In the genomic region with DNA sequence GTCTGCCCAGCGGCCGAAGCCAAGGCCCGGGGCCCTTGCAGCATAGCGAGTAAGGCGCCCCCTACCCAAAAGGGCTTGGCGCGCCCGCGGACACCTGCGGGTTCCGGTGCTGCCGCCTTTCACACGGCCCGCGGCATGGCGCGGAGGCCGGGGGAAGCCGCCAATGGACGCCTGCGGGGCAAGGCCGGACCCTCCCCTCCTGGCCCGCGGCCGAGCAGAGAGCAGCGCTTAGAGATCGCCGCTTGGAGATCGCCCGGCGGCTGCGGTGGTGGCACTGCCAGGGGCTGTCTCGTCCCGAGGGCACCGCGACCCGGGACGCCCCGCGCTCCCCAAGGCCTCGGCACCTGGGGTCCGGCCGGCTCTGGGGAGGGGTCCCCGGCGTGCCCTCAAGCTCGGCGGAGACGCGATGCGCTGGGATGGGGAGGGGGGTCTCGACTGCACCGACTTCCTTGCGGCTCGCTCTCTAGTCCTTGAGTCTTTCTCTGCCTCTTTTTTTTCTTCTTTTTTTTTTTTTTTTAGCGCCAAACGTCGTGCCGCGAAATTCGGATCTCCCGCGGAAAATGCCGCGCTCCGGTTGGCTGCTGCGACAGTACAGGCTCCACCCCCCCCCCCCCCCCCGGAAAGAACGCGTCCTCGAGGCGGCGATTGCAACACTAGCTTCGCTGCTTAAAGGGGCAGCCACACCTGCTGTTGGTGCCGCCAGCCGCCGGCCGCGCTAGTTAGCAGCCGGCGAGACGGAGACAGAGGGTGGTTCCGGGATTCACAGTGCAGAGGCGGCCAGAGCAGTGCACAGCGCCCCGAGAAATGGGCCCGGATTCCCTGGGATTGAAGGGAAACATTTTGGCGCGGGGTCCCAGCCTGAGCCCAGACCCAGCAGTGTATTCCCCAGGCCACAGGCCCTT, we compare ENCODE assay signal across 1 cellular context.
A peak's percentile ranks its signal among the peaks of the same experiment; 100 is the strongest.
TF ChIP-seq lines count a peak whose summit lies in the region.

A gene with protein sequence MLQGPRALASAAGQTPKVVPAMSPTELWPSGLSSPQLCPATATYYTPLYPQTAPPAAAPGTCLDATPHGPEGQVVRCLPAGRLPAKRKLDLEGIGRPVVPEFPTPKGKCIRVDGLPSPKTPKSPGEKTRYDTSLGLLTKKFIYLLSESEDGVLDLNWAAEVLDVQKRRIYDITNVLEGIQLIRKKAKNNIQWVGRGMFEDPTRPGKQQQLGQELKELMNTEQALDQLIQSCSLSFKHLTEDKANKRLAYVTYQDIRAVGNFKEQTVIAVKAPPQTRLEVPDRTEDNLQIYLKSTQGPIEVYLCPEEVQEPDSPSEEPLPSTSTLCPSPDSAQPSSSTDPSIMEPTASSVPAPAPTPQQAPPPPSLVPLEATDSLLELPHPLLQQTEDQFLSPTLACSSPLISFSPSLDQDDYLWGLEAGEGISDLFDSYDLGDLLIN (minus strand): TSS at position 484 of the 902 bp plus-strand sequence. CDS start 440 bp downstream, at position 44.

TF ChIP-seq in HepG2, 621 proteins besides CTCF, POLR2A, EP300 and RAD21 (continued from another document and continues in another):
- TF ChIP-seq, protein P1, sequence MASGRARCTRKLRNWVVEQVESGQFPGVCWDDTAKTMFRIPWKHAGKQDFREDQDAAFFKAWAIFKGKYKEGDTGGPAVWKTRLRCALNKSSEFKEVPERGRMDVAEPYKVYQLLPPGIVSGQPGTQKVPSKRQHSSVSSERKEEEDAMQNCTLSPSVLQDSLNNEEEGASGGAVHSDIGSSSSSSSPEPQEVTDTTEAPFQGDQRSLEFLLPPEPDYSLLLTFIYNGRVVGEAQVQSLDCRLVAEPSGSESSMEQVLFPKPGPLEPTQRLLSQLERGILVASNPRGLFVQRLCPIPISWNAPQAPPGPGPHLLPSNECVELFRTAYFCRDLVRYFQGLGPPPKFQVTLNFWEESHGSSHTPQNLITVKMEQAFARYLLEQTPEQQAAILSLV (CRISPR knock-in tag; IDR thresholded peaks at IDR 0.05; ENCODE audit: borderline replicate concordance): no peak
- TF ChIP-seq ZNF446 (CRISPR knock-in tag; IDR thresholded peaks at IDR 0.05) (peak; percentile 87), ZNF225 (CRISPR knock-in tag; IDR thresholded peaks at IDR 0.05) (0 out of 2 replicates have a peak, but pooled peaks have one; percentile 25), ZSCAN25 (CRISPR knock-in tag; IDR thresholded peaks at IDR 0.05) (no peak), HOXA9 (CRISPR knock-in tag; IDR thresholded peaks at IDR 0.05; ENCODE audit: borderline replicate concordance) (peak; percentile 65; the same call in 1 of the 2 replicates), BORCS8-MEF2B (CRISPR knock-in tag; IDR thresholded peaks at IDR 0.05) (peak; percentile 57), ELF3 (CRISPR knock-in tag; IDR thresholded peaks at IDR 0.05) (peak; percentile 80), CCAR2 (optimal IDR thresholded peaks at IDR 0.05; ENCODE audit: low read depth, low read length) (no peak), KDM1A (CRISPR knock-in tag; IDR thresholded peaks at IDR 0.05) (0 out of 2 replicates have a peak, but pooled peaks have one; percentile 34), CEBPB (IDR thresholded peaks at IDR 0.05; ENCODE audit: borderline replicate concordance, low read depth, low read length) (peak; percentile 96), GABPA (IDR thresholded peaks at IDR 0.05; ENCODE audit: low read depth, low read length) (0 out of 2 replicates have a peak, but pooled peaks have one; percentile 5), GABPA (CRISPR knock-in tag; IDR thresholded peaks at IDR 0.05; ENCODE audit: low read depth) (peak; percentile 63), MTF2 (CRISPR knock-in tag; IDR thresholded peaks at IDR 0.05; ENCODE audit: borderline replicate concordance) (no peak), MIER3 (CRISPR knock-in tag; IDR thresholded peaks at IDR 0.05; ENCODE audit: borderline replicate concordance) (0 out of 2 replicates have a peak, but pooled peaks have one; percentile 62), SPEN (CRISPR knock-in tag; IDR thresholded peaks at IDR 0.05; ENCODE audit: low read depth) (peak; percentile 82), ZNF775 (CRISPR knock-in tag; IDR thresholded peaks at IDR 0.05; ENCODE audit: borderline replicate concordance) (peak; percentile 57; the same call in 1 of the 2 replicates), ASH2L (IDR thresholded peaks at IDR 0.05; ENCODE audit: insufficient read length, low read depth, low read length) (peak; percentile 44), SIX4 (CRISPR knock-in tag; IDR thresholded peaks at IDR 0.05) (no peak), POGZ (CRISPR knock-in tag; IDR thresholded peaks at IDR 0.05) (peak; percentile 37; the same call in 1 of the 2 replicates), ZNF709 (CRISPR knock-in tag; IDR thresholded peaks at IDR 0.05) (peak; percentile 77; the same call in 1 of the 2 replicates), KDM2A (CRISPR knock-in tag; IDR thresholded peaks at IDR 0.05; ENCODE audit: borderline replicate concordance, low read depth) (peak; percentile 29; the same call in 1 of the 2 replicates), GLI4 (CRISPR knock-in tag; IDR thresholded peaks at IDR 0.05; ENCODE audit: borderline replicate concordance) (no peak), ZNF780A (CRISPR knock-in tag; IDR thresholded peaks at IDR 0.05) (0 out of 2 replicates have a peak, but pooled peaks have one; percentile 81), REL (CRISPR knock-in tag; conservative IDR thresholded peaks at IDR 0.05) (peak; percentile 86), KDM5B (CRISPR knock-in tag; IDR thresholded peaks at IDR 0.05; ENCODE audit: borderline replicate concordance) (peak; percentile 88; the same call in 1 of the 2 replicates), NR1H2 (CRISPR knock-in tag; IDR thresholded peaks at IDR 0.05; ENCODE audit: borderline replicate concordance, low read depth) (no peak), TEAD3 (CRISPR knock-in tag; optimal IDR thresholded peaks at IDR 0.05; ENCODE audit: borderline replicate concordance) (peak; percentile 29), ZNF224 (CRISPR knock-in tag; IDR thresholded peaks at IDR 0.05) (no peak), CREB1 (IDR thresholded peaks at IDR 0.05) (no peak), CREB1 (CRISPR knock-in tag; IDR thresholded peaks at IDR 0.05) (peak; percentile 47; the same call in 1 of the 2 replicates), SAP130 (CRISPR knock-in tag; IDR thresholded peaks at IDR 0.05; ENCODE audit: low read depth) (peak; percentile 81)
- TF ChIP-seq, protein P2, sequence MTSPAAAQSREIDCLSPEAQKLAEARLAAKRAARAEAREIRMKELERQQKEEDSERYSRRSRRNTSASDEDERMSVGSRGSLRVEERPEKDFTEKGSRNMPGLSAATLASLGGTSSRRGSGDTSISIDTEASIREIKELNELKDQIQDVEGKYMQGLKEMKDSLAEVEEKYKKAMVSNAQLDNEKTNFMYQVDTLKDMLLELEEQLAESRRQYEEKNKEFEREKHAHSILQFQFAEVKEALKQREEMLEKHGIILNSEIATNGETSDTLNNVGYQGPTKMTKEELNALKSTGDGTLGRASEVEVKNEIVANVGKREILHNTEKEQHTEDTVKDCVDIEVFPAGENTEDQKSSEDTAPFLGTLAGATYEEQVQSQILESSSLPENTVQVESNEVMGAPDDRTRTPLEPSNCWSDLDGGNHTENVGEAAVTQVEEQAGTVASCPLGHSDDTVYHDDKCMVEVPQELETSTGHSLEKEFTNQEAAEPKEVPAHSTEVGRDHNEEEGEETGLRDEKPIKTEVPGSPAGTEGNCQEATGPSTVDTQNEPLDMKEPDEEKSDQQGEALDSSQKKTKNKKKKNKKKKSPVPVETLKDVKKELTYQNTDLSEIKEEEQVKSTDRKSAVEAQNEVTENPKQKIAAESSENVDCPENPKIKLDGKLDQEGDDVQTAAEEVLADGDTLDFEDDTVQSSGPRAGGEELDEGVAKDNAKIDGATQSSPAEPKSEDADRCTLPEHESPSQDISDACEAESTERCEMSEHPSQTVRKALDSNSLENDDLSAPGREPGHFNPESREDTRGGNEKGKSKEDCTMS (CRISPR knock-in tag; conservative IDR thresholded peaks at IDR 0.05): no peak
- TF ChIP-seq, protein P3, sequence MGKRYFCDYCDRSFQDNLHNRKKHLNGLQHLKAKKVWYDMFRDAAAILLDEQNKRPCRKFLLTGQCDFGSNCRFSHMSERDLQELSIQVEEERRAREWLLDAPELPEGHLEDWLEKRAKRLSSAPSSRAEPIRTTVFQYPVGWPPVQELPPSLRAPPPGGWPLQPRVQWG (CRISPR knock-in tag; IDR thresholded peaks at IDR 0.05; ENCODE audit: borderline replicate concordance, low read depth): no peak
- TF ChIP-seq, protein P4, sequence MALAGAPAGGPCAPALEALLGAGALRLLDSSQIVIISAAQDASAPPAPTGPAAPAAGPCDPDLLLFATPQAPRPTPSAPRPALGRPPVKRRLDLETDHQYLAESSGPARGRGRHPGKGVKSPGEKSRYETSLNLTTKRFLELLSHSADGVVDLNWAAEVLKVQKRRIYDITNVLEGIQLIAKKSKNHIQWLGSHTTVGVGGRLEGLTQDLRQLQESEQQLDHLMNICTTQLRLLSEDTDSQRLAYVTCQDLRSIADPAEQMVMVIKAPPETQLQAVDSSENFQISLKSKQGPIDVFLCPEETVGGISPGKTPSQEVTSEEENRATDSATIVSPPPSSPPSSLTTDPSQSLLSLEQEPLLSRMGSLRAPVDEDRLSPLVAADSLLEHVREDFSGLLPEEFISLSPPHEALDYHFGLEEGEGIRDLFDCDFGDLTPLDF (CRISPR knock-in tag; IDR thresholded peaks at IDR 0.05): peak; percentile 88
- TF ChIP-seq, protein P5, sequence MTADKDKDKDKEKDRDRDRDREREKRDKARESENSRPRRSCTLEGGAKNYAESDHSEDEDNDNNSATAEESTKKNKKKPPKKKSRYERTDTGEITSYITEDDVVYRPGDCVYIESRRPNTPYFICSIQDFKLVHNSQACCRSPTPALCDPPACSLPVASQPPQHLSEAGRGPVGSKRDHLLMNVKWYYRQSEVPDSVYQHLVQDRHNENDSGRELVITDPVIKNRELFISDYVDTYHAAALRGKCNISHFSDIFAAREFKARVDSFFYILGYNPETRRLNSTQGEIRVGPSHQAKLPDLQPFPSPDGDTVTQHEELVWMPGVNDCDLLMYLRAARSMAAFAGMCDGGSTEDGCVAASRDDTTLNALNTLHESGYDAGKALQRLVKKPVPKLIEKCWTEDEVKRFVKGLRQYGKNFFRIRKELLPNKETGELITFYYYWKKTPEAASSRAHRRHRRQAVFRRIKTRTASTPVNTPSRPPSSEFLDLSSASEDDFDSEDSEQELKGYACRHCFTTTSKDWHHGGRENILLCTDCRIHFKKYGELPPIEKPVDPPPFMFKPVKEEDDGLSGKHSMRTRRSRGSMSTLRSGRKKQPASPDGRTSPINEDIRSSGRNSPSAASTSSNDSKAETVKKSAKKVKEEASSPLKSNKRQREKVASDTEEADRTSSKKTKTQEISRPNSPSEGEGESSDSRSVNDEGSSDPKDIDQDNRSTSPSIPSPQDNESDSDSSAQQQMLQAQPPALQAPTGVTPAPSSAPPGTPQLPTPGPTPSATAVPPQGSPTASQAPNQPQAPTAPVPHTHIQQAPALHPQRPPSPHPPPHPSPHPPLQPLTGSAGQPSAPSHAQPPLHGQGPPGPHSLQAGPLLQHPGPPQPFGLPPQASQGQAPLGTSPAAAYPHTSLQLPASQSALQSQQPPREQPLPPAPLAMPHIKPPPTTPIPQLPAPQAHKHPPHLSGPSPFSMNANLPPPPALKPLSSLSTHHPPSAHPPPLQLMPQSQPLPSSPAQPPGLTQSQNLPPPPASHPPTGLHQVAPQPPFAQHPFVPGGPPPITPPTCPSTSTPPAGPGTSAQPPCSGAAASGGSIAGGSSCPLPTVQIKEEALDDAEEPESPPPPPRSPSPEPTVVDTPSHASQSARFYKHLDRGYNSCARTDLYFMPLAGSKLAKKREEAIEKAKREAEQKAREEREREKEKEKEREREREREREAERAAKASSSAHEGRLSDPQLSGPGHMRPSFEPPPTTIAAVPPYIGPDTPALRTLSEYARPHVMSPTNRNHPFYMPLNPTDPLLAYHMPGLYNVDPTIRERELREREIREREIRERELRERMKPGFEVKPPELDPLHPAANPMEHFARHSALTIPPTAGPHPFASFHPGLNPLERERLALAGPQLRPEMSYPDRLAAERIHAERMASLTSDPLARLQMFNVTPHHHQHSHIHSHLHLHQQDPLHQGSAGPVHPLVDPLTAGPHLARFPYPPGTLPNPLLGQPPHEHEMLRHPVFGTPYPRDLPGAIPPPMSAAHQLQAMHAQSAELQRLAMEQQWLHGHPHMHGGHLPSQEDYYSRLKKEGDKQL (CRISPR knock-in tag; IDR thresholded peaks at IDR 0.05; ENCODE audit: low read depth): no peak
- TF ChIP-seq, protein P6, sequence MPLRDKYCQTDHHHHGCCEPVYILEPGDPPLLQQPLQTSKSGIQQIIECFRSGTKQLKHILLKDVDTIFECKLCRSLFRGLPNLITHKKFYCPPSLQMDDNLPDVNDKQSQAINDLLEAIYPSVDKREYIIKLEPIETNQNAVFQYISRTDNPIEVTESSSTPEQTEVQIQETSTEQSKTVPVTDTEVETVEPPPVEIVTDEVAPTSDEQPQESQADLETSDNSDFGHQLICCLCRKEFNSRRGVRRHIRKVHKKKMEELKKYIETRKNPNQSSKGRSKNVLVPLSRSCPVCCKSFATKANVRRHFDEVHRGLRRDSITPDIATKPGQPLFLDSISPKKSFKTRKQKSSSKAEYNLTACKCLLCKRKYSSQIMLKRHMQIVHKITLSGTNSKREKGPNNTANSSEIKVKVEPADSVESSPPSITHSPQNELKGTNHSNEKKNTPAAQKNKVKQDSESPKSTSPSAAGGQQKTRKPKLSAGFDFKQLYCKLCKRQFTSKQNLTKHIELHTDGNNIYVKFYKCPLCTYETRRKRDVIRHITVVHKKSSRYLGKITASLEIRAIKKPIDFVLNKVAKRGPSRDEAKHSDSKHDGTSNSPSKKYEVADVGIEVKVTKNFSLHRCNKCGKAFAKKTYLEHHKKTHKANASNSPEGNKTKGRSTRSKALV (CRISPR knock-in tag; IDR thresholded peaks at IDR 0.05): no peak
